In genomic region chr15:89646416-89647141, GRCh38 we compare ENCODE assay signal across 11 cellular contexts. TPM values are rescaled to one million over a fixed set of nuclear protein-coding genes. Genes with fewer than 3 reads are reported as not detected.
"Had no signal": no experiment of that assay in that cellular context is flagged by ENCODE, and none has a peak within 500 bp of the region (broad histone marks: within the 10 kb centered on the region; RNA-seq: fewer than 3 reads in every experiment).

No MANE protein-coding gene starts in this region.

- H3K4me1 ChIP-seq: uterus had no signal

- H3K27ac ChIP-seq: neutrophil, spleen, thoracic aorta, uterus had no signal

- H3K36me3 Mint-ChIP-seq: activated CD4-positive, alpha-beta memory T cell treated with anti-CD3 and anti-CD28 coated beads for 36 hours; naive B cell had no signal

- H3K9me3 ChIP-seq: neutrophil, spleen, thoracic aorta, uterus had no signal

- H3K27me3 Mint-ChIP-seq: central memory CD8-positive, alpha-beta T cell; progenitor cell of endocrine pancreas had no signal

- H3K4me3 Mint-ChIP-seq: activated CD4-positive, alpha-beta memory T cell treated with anti-CD3 and anti-CD28 coated beads for 36 hours; activated T-cell treated with anti-CD3 and anti-CD28 coated beads, Interleukin-2, amount 50 U/mL, for 72 hours; central memory CD8-positive, alpha-beta T cell; T-helper 17 cell had no signal

- H3K36me3 ChIP-seq: neutrophil, spleen, uterus had no signal

- H3K9me3 Mint-ChIP-seq: activated CD4-positive, alpha-beta memory T cell treated with anti-CD3 and anti-CD28 coated beads for 36 hours; activated T-cell treated with anti-CD3 and anti-CD28 coated beads, Interleukin-2, amount 50 U/mL, for 72 hours; central memory CD8-positive, alpha-beta T cell; naive B cell had no signal

- H3K27me3 ChIP-seq: uterus had no signal

- H3K4me3 ChIP-seq: spleen, thoracic aorta, uterus had no signal

- H3K27ac Mint-ChIP-seq: activated CD4-positive, alpha-beta memory T cell treated with anti-CD3 and anti-CD28 coated beads for 36 hours; activated T-cell treated with anti-CD3 and anti-CD28 coated beads, Interleukin-2, amount 50 U/mL, for 72 hours; progenitor cell of endocrine pancreas had no signal

RNA-seq across cellular contexts. Expression of gene WDR93, which starts 44.0 kb away (rescaled TPM):
- total RNA-seq: activated CD4-positive, alpha-beta memory T cell treated with anti-CD3 and anti-CD28 coated beads for 36 hours; right cardiac atrium; spleen; thoracic aorta had no signal
